Comparison of ENCODE assay signal across 15 cellular contexts in genomic region chr10:77226020-77226419, GRCh38.
"Had no signal": no experiment of that assay in that cellular context is flagged by ENCODE, and none has a peak within 500 bp of the region (broad histone marks: within the 10 kb centered on the region; RNA-seq: fewer than 3 reads in every experiment).

No MANE protein-coding gene starts in this region.

- H3K4me1 ChIP-seq: heart right ventricle, testis had no signal

- H3K27me3 ChIP-seq: testis had no signal

- DNase-seq: activated CD4-positive, alpha-beta T cell treated with anti-CD3 and anti-CD28 coated beads, Interleukin-2, amount 50 U/mL, for 1 hour; activated CD8-positive, alpha-beta memory T cell treated with anti-CD3 and anti-CD28 coated beads for 24 hours; activated gamma-delta T cell treated with Interleukin-2 at 50 U/mL for 16 hours; activated naive CD8-positive, alpha-beta T cell treated with anti-CD3 and anti-CD28 coated beads, Interleukin-2, amount 10 ng/mL, durations not matched to agents 7 days and 5 days; cortex of kidney; effector CD4-positive, alpha-beta T cell; heart right ventricle; naive thymus-derived CD8-positive, alpha-beta T cell; occipital lobe; stimulated activated CD4-positive, alpha-beta T cell treated with anti-CD3 and anti-CD28 coated beads, Interleukin-1b, Interleukin-23, amount 100 ng/mL, for 48 hours; stimulated activated naive CD8-positive, alpha-beta T cell treated with anti-CD3 and anti-CD28 coated beads, Interleukin-15, amount 100 ng/mL, for 72 hours; T-helper 9 cell; testis had no signal

- H3K36me3 ChIP-seq: heart right ventricle had no signal

- H3K9me3 ChIP-seq: heart right ventricle, testis had no signal

- H3K4me3 ChIP-seq: heart right ventricle, testis had no signal

- ATAC-seq: activated CD4-positive, CD25-positive, alpha-beta regulatory T cell treated with anti-CD3 and anti-CD28 coated beads, Interleukin-2, amount 50 U/mL, for 24 hours; heart right ventricle; naive thymus-derived CD8-positive, alpha-beta T cell; sciatic nerve had no signal

- H3K27ac ChIP-seq: heart right ventricle, testis had no signal
